ENCODE assay signal across 26 cellular contexts in the genomic region with DNA sequence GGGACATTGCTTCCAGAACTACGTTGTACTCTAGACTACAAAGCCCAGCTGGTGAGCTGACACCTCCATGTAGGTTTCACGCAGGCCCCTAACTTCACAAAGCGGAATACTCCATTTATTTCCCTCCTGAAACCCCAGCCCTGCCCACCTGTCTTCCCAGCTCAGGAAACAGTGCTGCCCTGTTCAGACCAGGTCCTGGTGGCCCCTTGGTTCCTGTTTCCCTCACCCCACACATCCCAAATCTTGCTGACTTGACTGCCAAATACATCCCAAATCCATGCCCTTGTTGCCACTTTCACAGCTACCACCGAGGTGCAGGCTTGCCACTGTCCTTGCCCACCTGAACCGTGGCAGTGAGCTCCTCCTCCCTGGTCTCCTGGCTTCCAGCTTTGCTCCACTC.
A peak's percentile ranks its signal among the peaks of the same experiment; 100 is the strongest.
DNase-seq lines count a peak whose midpoint lies in the region; ATAC-seq and TF ChIP-seq lines count a peak whose summit lies in the region.
"Had no signal": no experiment of that assay in that cellular context is flagged by ENCODE, and none has a peak within 500 bp of the region (broad histone marks: within the 10 kb centered on the region; RNA-seq: fewer than 3 reads in every experiment).

No MANE protein-coding gene starts in this region.

- H3K9me3 ChIP-seq in left ventricle myocardium inferior (replicated peaks) (no peaks in the 10 kb centered on the region), esophagus muscularis mucosa (no peaks in the 10 kb centered on the region), psoas muscle (no peaks in the 10 kb centered on the region), vagina (no peaks in the 10 kb centered on the region)
- H3K9me3 ChIP-seq: BE2C, colonic mucosa, SJCRH30, tibial nerve had no signal

- DNase-seq in left ventricle myocardium inferior (no peak), cardiac septum (ENCODE audit: low spot score) (no peak), esophagus muscularis mucosa (ENCODE audit: extremely low spot score) (no peak), psoas muscle (no peak), vagina (ENCODE audit: extremely low spot score in 2 of 2) (no peak), NCI-H2029 treated with DMSO at 0.1 percent for 48 hours (lab: John Stamatoyannopoulos, UW) (no peak), NCI-H1048 (lab: John Stamatoyannopoulos, UW) (no peak), HT-29 (ENCODE audit: low spot score) (no peak)
- DNase-seq: ACHN; activated CD4-positive, alpha-beta T cell treated with anti-CD3 and anti-CD28 coated beads, Interleukin-2, amount 10 ng/mL, durations not matched to agents 7 days and 5 days; activated naive CD4-positive, alpha-beta T cell treated with anti-CD3 and anti-CD28 coated beads for 36 hours; activated T-cell treated with anti-CD3 and anti-CD28 coated beads, Interleukin-2, amount 50 U/mL, for 72 hours; amniotic stem cell; BE2C; colonic mucosa; DMS153; GOT3; NCI-H1694; NCI-H524; SJCRH30; stimulated activated naive CD8-positive, alpha-beta T cell treated with anti-CD3 and anti-CD28 coated beads, Interleukin-15, Interleukin-2, amounts not matched to agents 100 U/mL and 50 U/mL, for 24 hours; T1000 had no signal

- H3K27ac ChIP-seq in left ventricle myocardium inferior (replicated peaks) (peak overlapping the region; percentile 94), esophagus muscularis mucosa (replicated peaks in 1 of 4) (peak overlapping the region; percentile 78 to 88 (median 86)), psoas muscle (peak overlapping the region; percentile 97), vagina (peak overlapping the region; percentile 48)
- H3K27ac ChIP-seq: colonic mucosa, HL-60, parathyroid adenoma, SJCRH30 had no signal

- TF ChIP-seq POLR2A in esophagus muscularis mucosa (IDR thresholded peaks at IDR 0.05; ENCODE audit: low read depth) (no peak), vagina (IDR thresholded peaks at IDR 0.05) (no peak)

- intact Hi-C loops in left ventricle myocardium inferior (cut with micrococcal nuclease), result no loop called here
- intact Hi-C loops in cardiac septum (cut with DNase I), result no loop called here
- intact Hi-C loops in esophagus muscularis mucosa (cut with DNase I), result loop anchor here (5.0 kb wide), 1 partner anchor 85 kb away; no protein-coding TSS in a partner anchor
- intact Hi-C loops in psoas muscle (cut with DNase I), result loop anchor here (5.0 kb wide), 2 partner anchors 105 to 205 kb away; a partner anchor contains a TSS
- intact Hi-C loops in vagina (cut with DNase I), result no loop called here

- no peak overlapping the region for H3K4me3 ChIP-seq in left ventricle myocardium inferior
- H3K4me3 ChIP-seq in esophagus muscularis mucosa, result no peak overlapping the region
- no peak overlapping the region for H3K4me3 ChIP-seq in psoas muscle
- H3K4me3 ChIP-seq in vagina, result no peak overlapping the region
- H3K4me3 ChIP-seq: colonic mucosa, SJCRH30, tibial nerve had no signal

- 94% methylated on average over 5 of the region's 5 CpGs for WGBS in esophagus muscularis mucosa
- WGBS in psoas muscle, 3 donors, result 73 to 81% (median 74%) methylated on average over 5 of the region's 5 CpGs

- TF ChIP-seq CTCF in left ventricle myocardium inferior (IDR thresholded peaks at IDR 0.05; ENCODE audit: borderline replicate concordance) (no peak), esophagus muscularis mucosa (IDR thresholded peaks at IDR 0.05) (no peak), psoas muscle (IDR thresholded peaks at IDR 0.05) (no peak), vagina (IDR thresholded peaks at IDR 0.05) (no peak)

- peaks cover 70% of the 10 kb centered on the region for H3K4me1 ChIP-seq in left ventricle myocardium inferior
- peaks cover 53 to 84% (median 73%) of the 10 kb centered on the region in 4 donors for H3K4me1 ChIP-seq in esophagus muscularis mucosa
- H3K4me1 ChIP-seq in psoas muscle, result peaks cover 53% of the 10 kb centered on the region
- H3K4me1 ChIP-seq in vagina, result peaks cover 23% of the 10 kb centered on the region
- H3K4me1 ChIP-seq: BE2C, colonic mucosa, parathyroid adenoma, SJCRH30 had no signal

- no peak for TF ChIP-seq EP300 in esophagus muscularis mucosa (IDR thresholded peaks at IDR 0.05)

- H3K27me3 ChIP-seq in left ventricle myocardium inferior (ENCODE audit: low read depth) (no peaks in the 10 kb centered on the region), esophagus muscularis mucosa (no peaks in the 10 kb centered on the region), psoas muscle (ENCODE audit: insufficient read depth in 3 of 3, low read length in 2 of 3) (no peaks in the 10 kb centered on the region), vagina (no peaks in the 10 kb centered on the region)
- H3K27me3 ChIP-seq: BE2C, colonic mucosa, tibial nerve had no signal

- no peak for ATAC-seq in psoas muscle
- ATAC-seq: activated T-cell treated with anti-CD3 and anti-CD28 coated beads, Interleukin-2, amount 50 U/mL, for 72 hours; stimulated activated naive CD8-positive, alpha-beta T cell treated with anti-CD3 and anti-CD28 coated beads, Interleukin-15, Interleukin-2, amounts not matched to agents 100 U/mL and 50 U/mL, for 24 hours; WTC11 had no signal

- H3K36me3 ChIP-seq in left ventricle myocardium inferior (no peaks in the 10 kb centered on the region), esophagus muscularis mucosa (no peaks in the 10 kb centered on the region), psoas muscle (ENCODE audit: insufficient read depth in 1 of 2, low read depth in 1 of 2) (no peaks in the 10 kb centered on the region), vagina (no peaks in the 10 kb centered on the region)
- H3K36me3 ChIP-seq: BE2C, colonic mucosa, SJCRH30, tibial nerve had no signal

Comparison
In these comparisons a context has a peak if more than half of its experiments do, and no peak if none do; other contexts are left out.
1. intact Hi-C loops: an anchor here in esophagus muscularis mucosa (5.0 kb wide) and psoas muscle (5.0 kb wide); none called in left ventricle myocardium inferior, cardiac septum and vagina.